25 cellular contexts compared by ENCODE assay signal in genomic region chr7:25103766-25104165, GRCh38.
"Had no signal": no experiment of that assay in that cellular context is flagged by ENCODE, and none has a peak within 500 bp of the region (broad histone marks: within the 10 kb centered on the region; RNA-seq: fewer than 3 reads in every experiment).

No MANE protein-coding gene starts in this region.

- H3K27ac Mint-ChIP-seq: natural killer cell treated with Interleukin-12 subunit alpha and Interleukin-12 subunit beta and Interleukin-15 and Interleukin-18, amount 100 ng/mL, for 72 hours; neural progenitor cell; stimulated activated naive B cell treated with anti-CD40 and anti-IgM and Interleukin-4, amounts not matched to agents 10 μg/mL and 1 μg/mL and 100 μg/mL, for 72 hours; stimulated activated naive CD8-positive, alpha-beta T cell treated with anti-CD3 and anti-CD28 coated beads, Interleukin-15, amount 100 ng/mL, for 72 hours had no signal

- H3K27me3 ChIP-seq: esophagus squamous epithelium, gastroesophageal sphincter, neural progenitor cell, ovary, right atrium auricular region, testis, tibial nerve, upper lobe of right lung, vagina had no signal

- H3K9me3 Mint-ChIP-seq: natural killer cell treated with Interleukin-12 subunit alpha and Interleukin-12 subunit beta and Interleukin-15 and Interleukin-18, amount 100 ng/mL, for 72 hours; stimulated activated naive B cell treated with anti-CD40 and anti-IgM and Interleukin-4, amounts not matched to agents 10 μg/mL and 1 μg/mL and 100 μg/mL, for 72 hours; stimulated activated naive CD8-positive, alpha-beta T cell treated with anti-CD3 and anti-CD28 coated beads, Interleukin-15, amount 100 ng/mL, for 72 hours had no signal

- H3K9ac ChIP-seq: neural progenitor cell had no signal

- DNase-seq: esophagus squamous epithelium; foreskin fibroblast; glutamatergic neuron; islet precursor cell; left cardiac atrium; left ventricle myocardium superior; mesenchymal stem cell; midbrain; nucleus accumbens; ovary; sigmoid colon; stimulated activated CD4-positive, alpha-beta T cell treated with anti-CD3 and anti-CD28 coated beads, Interleukin-2, amount 100 ng/mL, for 24 hours; stimulated activated CD4-positive, alpha-beta T cell treated with anti-CD3 and anti-CD28 coated beads, Interleukin-4, amount 100 ng/mL, for 4 hours; stimulated activated naive B cell treated with anti-CD40 and anti-IgM and Interleukin-4, amounts not matched to agents 10 μg/mL and 1 μg/mL and 100 μg/mL, for 72 hours; stimulated activated naive CD8-positive, alpha-beta T cell treated with anti-CD3 and anti-CD28 coated beads, Interleukin-15, amount 100 ng/mL, for 72 hours; testis; upper lobe of right lung had no signal

- H3K27ac ChIP-seq: esophagus squamous epithelium, gastroesophageal sphincter, neural progenitor cell, ovary, right atrium auricular region, sigmoid colon, skin epidermis, testis, tibial nerve, upper lobe of right lung, vagina had no signal

- ATAC-seq: gastroesophageal sphincter; left cardiac atrium; left ventricle myocardium superior; natural killer cell treated with Interleukin-12 subunit alpha and Interleukin-12 subunit beta and Interleukin-15 and Interleukin-18, amount 100 ng/mL, for 72 hours; stimulated activated naive B cell treated with anti-CD40 and anti-IgM and Interleukin-4, amounts not matched to agents 10 μg/mL and 1 μg/mL and 100 μg/mL, for 72 hours; stimulated activated naive CD8-positive, alpha-beta T cell treated with anti-CD3 and anti-CD28 coated beads, Interleukin-15, amount 100 ng/mL, for 72 hours; upper lobe of right lung had no signal

- H3K4me2 ChIP-seq: neural progenitor cell had no signal

- H3K9me3 ChIP-seq: esophagus squamous epithelium, gastroesophageal sphincter, ovary, right atrium auricular region, sigmoid colon, testis, tibial nerve, upper lobe of right lung, vagina had no signal

- H3K36me3 ChIP-seq: esophagus squamous epithelium, gastroesophageal sphincter, neural progenitor cell, ovary, right atrium auricular region, sigmoid colon, tibial nerve, upper lobe of right lung, vagina had no signal

- H3K4me1 Mint-ChIP-seq: neural progenitor cell; stimulated activated naive CD8-positive, alpha-beta T cell treated with anti-CD3 and anti-CD28 coated beads, Interleukin-15, amount 100 ng/mL, for 72 hours had no signal

- H2AFZ ChIP-seq: neural progenitor cell had no signal

- H3K4me3 Mint-ChIP-seq: natural killer cell treated with Interleukin-12 subunit alpha and Interleukin-12 subunit beta and Interleukin-15 and Interleukin-18, amount 100 ng/mL, for 72 hours; neural progenitor cell; stimulated activated naive B cell treated with anti-CD40 and anti-IgM and Interleukin-4, amounts not matched to agents 10 μg/mL and 1 μg/mL and 100 μg/mL, for 72 hours; stimulated activated naive CD8-positive, alpha-beta T cell treated with anti-CD3 and anti-CD28 coated beads, Interleukin-15, amount 100 ng/mL, for 72 hours had no signal

- H3K4me1 ChIP-seq: esophagus squamous epithelium, gastroesophageal sphincter, neural progenitor cell, right atrium auricular region, sigmoid colon, testis, tibial nerve, upper lobe of right lung, vagina had no signal

- H3K36me3 Mint-ChIP-seq: natural killer cell treated with Interleukin-12 subunit alpha and Interleukin-12 subunit beta and Interleukin-15 and Interleukin-18, amount 100 ng/mL, for 72 hours; neural progenitor cell; stimulated activated naive B cell treated with anti-CD40 and anti-IgM and Interleukin-4, amounts not matched to agents 10 μg/mL and 1 μg/mL and 100 μg/mL, for 72 hours had no signal

- H3K4me3 ChIP-seq: esophagus squamous epithelium, gastroesophageal sphincter, lung, neural progenitor cell, ovary, right atrium auricular region, sigmoid colon, skin epidermis, testis, tibial nerve, upper lobe of right lung, vagina had no signal

- H3K27me3 Mint-ChIP-seq: natural killer cell treated with Interleukin-12 subunit alpha and Interleukin-12 subunit beta and Interleukin-15 and Interleukin-18, amount 100 ng/mL, for 72 hours; stimulated activated naive CD8-positive, alpha-beta T cell treated with anti-CD3 and anti-CD28 coated beads, Interleukin-15, amount 100 ng/mL, for 72 hours had no signal
